ENCODE assay signal across 15 cellular contexts in genomic region chr5:29550523-29550922, GRCh38.
A peak's percentile ranks its signal among the peaks of the same experiment; 100 is the strongest.
DNase-seq lines count a peak whose midpoint lies in the region; ATAC-seq and TF ChIP-seq lines count a peak whose summit lies in the region.
"Had no signal": no experiment of that assay in that cellular context is flagged by ENCODE, and none has a peak within 500 bp of the region (broad histone marks: within the 10 kb centered on the region; RNA-seq: fewer than 3 reads in every experiment).

No MANE protein-coding gene starts in this region.

- H3K36me3 ChIP-seq in breast epithelium (peaks cover 5% of the 10 kb centered on the region), neural progenitor cell (no peaks in the 10 kb centered on the region)

- TF ChIP-seq CTCF in MCF 10A (IDR thresholded peaks at IDR 0.05; ENCODE audit: unreplicated experiment) (no peak), breast epithelium (IDR thresholded peaks at IDR 0.05) (no peak), neural progenitor cell (IDR thresholded peaks at IDR 0.05) (no peak)

- H3K27me3 ChIP-seq in breast epithelium (no peaks in the 10 kb centered on the region), neural progenitor cell (no peaks in the 10 kb centered on the region)

- H3K27ac ChIP-seq in breast epithelium (no peak overlapping the region), neural progenitor cell (no peak overlapping the region)
- H3K27ac ChIP-seq: 22Rv1, GM23248 had no signal

- no peaks in the 10 kb centered on the region for H3K36me3 Mint-ChIP-seq in MCF 10A (ENCODE audit: insufficient read depth, unreplicated experiment)
- H3K36me3 Mint-ChIP-seq in neural progenitor cell = no peaks in the 10 kb centered on the region
- H3K36me3 Mint-ChIP-seq: CD4-positive, CD25-positive, alpha-beta regulatory T cell; CD8-positive, alpha-beta memory T cell had no signal

- H3K4me3 Mint-ChIP-seq in MCF 10A (ENCODE audit: unreplicated experiment) = no peak overlapping the region
- no peak overlapping the region for H3K4me3 Mint-ChIP-seq in neural progenitor cell
- H3K4me3 Mint-ChIP-seq: B cell; CD4-positive, CD25-positive, alpha-beta regulatory T cell; CD8-positive, alpha-beta memory T cell had no signal

- H3K9me3 ChIP-seq in breast epithelium = peaks cover 5 to 20% of the 10 kb centered on the region in 2 donors
- H3K9me3 ChIP-seq in neural progenitor cell (ENCODE audit: low read depth) = no peaks in the 10 kb centered on the region

- H3K4me1 ChIP-seq in breast epithelium = no peaks in the 10 kb centered on the region
- peaks cover 3% of the 10 kb centered on the region for H3K4me1 ChIP-seq in neural progenitor cell
- H3K4me1 ChIP-seq: Caco-2 had no signal

- peak overlapping the region; percentile 21 for H3K27ac Mint-ChIP-seq in MCF 10A (ENCODE audit: low read depth, unreplicated experiment)
- H3K27ac Mint-ChIP-seq in neural progenitor cell = no peak overlapping the region
- H3K27ac Mint-ChIP-seq: B cell; CD4-positive, CD25-positive, alpha-beta regulatory T cell; CD8-positive, alpha-beta memory T cell had no signal

- no peaks in the 10 kb centered on the region for H3K79me2 ChIP-seq in neural progenitor cell (ENCODE audit: low read depth)

- BruUV-seq in MCF 10A (replicated peaks; lab: Mats Ljungman, UMichigan) = no TSS peak

- intact Hi-C loops in MCF 10A (cut with micrococcal nuclease) (no loop called here), breast epithelium (cut with DNase I; ENCODE audit: low total_unique reads) (no loop called here)

- H3F3A ChIP-seq in neural progenitor cell (ENCODE audit: low read depth) = no peaks in the 10 kb centered on the region

- no peak overlapping the region for H3K4me2 ChIP-seq in neural progenitor cell

- DNase-seq in MCF 10A (ENCODE audit: unreplicated experiment) (no peak), breast epithelium (ENCODE audit: low spot score in 2 of 2) (no peak), neural progenitor cell (ENCODE audit: low spot score) (no peak), SHP77 treated with DMSO at 0.1 percent for 48 hours (lab: John Stamatoyannopoulos, UW) (no peak), activated gamma-delta T cell (lab: John Stamatoyannopoulos, UW) (no peak)
- DNase-seq: C1 segment of cervical spinal cord; Caco-2; CD4-positive, CD25-positive, alpha-beta regulatory T cell; CD8-positive, alpha-beta memory T cell; GM23248; HCEC 1CT had no signal

- ATAC-seq in SK-N-SH treated with all-trans-retinoic acid at 6 μM for 48 hours = no peak
- no peak for ATAC-seq in GM18858 (IDR thresholded peaks at IDR 0.05; ENCODE audit: unreplicated experiment)

- no peak overlapping the region for H3K9ac ChIP-seq in neural progenitor cell
- H3K9ac ChIP-seq: GM23248 had no signal

- TF ChIP-seq POLR2A in breast epithelium (IDR thresholded peaks at IDR 0.05) = no peak

- H3K4me3 ChIP-seq in breast epithelium (no peak overlapping the region), neural progenitor cell (no peak overlapping the region)
- H3K4me3 ChIP-seq: GM23248 had no signal

- H4K20me1 ChIP-seq in neural progenitor cell (ENCODE audit: low read depth) = no peaks in the 10 kb centered on the region

- CTCF ChIA-PET in MCF 10A (lab: Yijun Ruan, JAX) = no interaction called here

- H3K9me3 Mint-ChIP-seq in MCF 10A (ENCODE audit: unreplicated experiment) (peaks cover 8% of the 10 kb centered on the region), neural progenitor cell (peaks cover 4% of the 10 kb centered on the region)

- H3K27me3 Mint-ChIP-seq in MCF 10A (ENCODE audit: insufficient read depth, unreplicated experiment) (no peaks in the 10 kb centered on the region), neural progenitor cell (ENCODE audit: insufficient read depth, low read depth) (no peaks in the 10 kb centered on the region)
- H3K27me3 Mint-ChIP-seq: B cell; CD4-positive, CD25-positive, alpha-beta regulatory T cell; CD8-positive, alpha-beta memory T cell had no signal

- POLR2A ChIA-PET in MCF 10A (lab: Yijun Ruan, JAX) = interaction anchor here (0.7 kb wide), 1 partner anchor 1875 kb away, joined by 3 read pairs; no protein-coding TSS in a partner anchor

- H2AFZ ChIP-seq in neural progenitor cell (replicated peaks) = peak overlapping the region; percentile 7
- H2AFZ ChIP-seq: GM23248 had no signal

- H3K4me1 Mint-ChIP-seq in MCF 10A (ENCODE audit: insufficient read depth, unreplicated experiment) (peaks cover 12% of the 10 kb centered on the region), neural progenitor cell (no peaks in the 10 kb centered on the region)
- H3K4me1 Mint-ChIP-seq: B cell; CD4-positive, CD25-positive, alpha-beta regulatory T cell; CD8-positive, alpha-beta memory T cell had no signal

TF ChIP-seq in SK-N-SH treated with all-trans-retinoic acid at 6 μM for 48 hours, 23 proteins besides CTCF, POLR2A, EP300 and RAD21:
- TF ChIP-seq CSRNP3 (CRISPR knock-in tag; IDR thresholded peaks at IDR 0.05) = no peak
- TF ChIP-seq ZNF565 (CRISPR knock-in tag; conservative IDR thresholded peaks at IDR 0.05; ENCODE audit: low read depth) = no peak
- TF ChIP-seq ARNTL (CRISPR knock-in tag; IDR thresholded peaks at IDR 0.05; ENCODE audit: borderline replicate concordance, low read depth) = no peak
- no peak for TF ChIP-seq ESRRG (CRISPR knock-in tag; IDR thresholded peaks at IDR 0.05)
- no peak for TF ChIP-seq CREB5 (CRISPR knock-in tag; IDR thresholded peaks at IDR 0.05; ENCODE audit: low read depth)
- TF ChIP-seq ZC3H10 (CRISPR knock-in tag; IDR thresholded peaks at IDR 0.05) = no peak
- TF ChIP-seq ZNF8 (CRISPR knock-in tag; IDR thresholded peaks at IDR 0.05) = no peak
- peak; percentile 60; the same call in 1 of the 2 replicates for TF ChIP-seq TCF4 (CRISPR knock-in tag; IDR thresholded peaks at IDR 0.05; ENCODE audit: borderline replicate concordance)
